Comparison of ENCODE assay signal across 19 cellular contexts in genomic region chr4:146051724-146052396, GRCh38.
DNase-seq lines count a peak whose midpoint lies in the region; ATAC-seq and TF ChIP-seq lines count a peak whose summit lies in the region.
"Had no signal": no experiment of that assay in that cellular context is flagged by ENCODE, and none has a peak within 500 bp of the region (broad histone marks: within the 10 kb centered on the region; RNA-seq: fewer than 3 reads in every experiment).

No MANE protein-coding gene starts in this region.

- no peak overlapping the region for H4K91ac ChIP-seq in trophoblast cell (ENCODE audit: low read depth, low read length)
- H4K91ac ChIP-seq in H9 (ENCODE audit: insufficient read length, low read depth, low read length), result no peak overlapping the region

- H3K27ac ChIP-seq in PC-3 (ENCODE audit: low read length), result no peak overlapping the region
- H3K27ac ChIP-seq in trophoblast cell (ENCODE audit: low read depth, low read length), result no peak overlapping the region
- no peak overlapping the region for H3K27ac ChIP-seq in H9 (ENCODE audit: insufficient read length, low read depth, low read length)
- H3K27ac ChIP-seq: parathyroid adenoma, upper lobe of right lung had no signal

- peak; percentile 30 for DNase-seq in BJ (ENCODE audit: low read depth)
- DNase-seq in PC-3, result peak; percentile 39
- peak; percentile 58 for DNase-seq in epithelial cell of esophagus (ENCODE audit: low read depth)
- peak; percentile 68 to 96 for DNase-seq in trophoblast cell
- no peak for DNase-seq in activated CD4-positive, CD25-positive, alpha-beta regulatory T cell treated with anti-CD3 and anti-CD28 coated beads, Interleukin-2, amount 50 U/mL, for 72 hours
- no peak for DNase-seq in H9
- DNase-seq: activated CD4-positive, CD25-positive, alpha-beta regulatory T cell; C1 segment of cervical spinal cord; cortex of kidney; DND-41; foreskin melanocyte; midbrain; MM.1S; NCI-H2171; stimulated activated CD8-positive, alpha-beta memory T cell treated with anti-CD3 and anti-CD28 coated beads, Interleukin-4, amount 100 ng/mL, for 48 hours; upper lobe of right lung had no signal

- no peaks in the 10 kb centered on the region for H3K79me2 ChIP-seq in PC-3 (ENCODE audit: low read length)
- H3K79me2 ChIP-seq in trophoblast cell (ENCODE audit: control insufficient read depth, insufficient read depth, low read length, poor library complexity), result peaks cover 2% of the 10 kb centered on the region
- H3K79me2 ChIP-seq in H9 (ENCODE audit: insufficient read depth, low read length), result no peaks in the 10 kb centered on the region
- H3K79me2 ChIP-seq: parathyroid adenoma had no signal

- H3K4me3 Mint-ChIP-seq in H9, result no peak overlapping the region

- no peaks in the 10 kb centered on the region for H3K9me3 ChIP-seq in PC-3 (ENCODE audit: low read length)
- H3K9me3 ChIP-seq in trophoblast cell (ENCODE audit: insufficient read depth, low read depth, low read length), result peaks cover 5% of the 10 kb centered on the region
- peaks cover 11% of the 10 kb centered on the region for H3K9me3 ChIP-seq in H9 (ENCODE audit: control insufficient read depth, low read depth, low read length)
- H3K9me3 ChIP-seq: upper lobe of right lung had no signal

- TF ChIP-seq CTCF in BJ (IDR thresholded peaks at IDR 0.05; ENCODE audit: insufficient read depth, low read depth, low read length) (no peak), PC-3 (conservative IDR thresholded peaks at IDR 0.05; ENCODE audit: low read depth, low read length) (no peak), epithelial cell of esophagus (IDR thresholded peaks at IDR 0.05; ENCODE audit: insufficient read depth, low read depth, low read length, missing control alignments) (no peak), H9 (conservative IDR thresholded peaks at IDR 0.05) (no peak)

- H2BK5ac ChIP-seq in trophoblast cell (ENCODE audit: low read depth, low read length, poor library complexity) (no peak overlapping the region), H9 (ENCODE audit: insufficient read length, low read length) (no peak overlapping the region)

- H3K9ac ChIP-seq in PC-3 (ENCODE audit: low read length), result no peak overlapping the region
- no peak overlapping the region for H3K9ac ChIP-seq in trophoblast cell (ENCODE audit: low read length)
- H3K9ac ChIP-seq in H9 (ENCODE audit: extremely low read depth, insufficient read length, low read length), result no peak overlapping the region
- H3K9ac ChIP-seq: parathyroid adenoma had no signal

- H3K9me3 Mint-ChIP-seq in H9, result peaks cover 21% of the 10 kb centered on the region in 2 experiments

- H3K36me3 Mint-ChIP-seq in H9 (ENCODE audit: insufficient read depth in 1 of 3, low read depth in 3 of 3), result peaks cover 8 to 21% (median 20%) of the 10 kb centered on the region in 3 experiments

- H2BK120ac ChIP-seq in trophoblast cell (ENCODE audit: insufficient read depth, low read length, poor library complexity), result no peak overlapping the region
- H2BK120ac ChIP-seq in H9 (ENCODE audit: low read depth, low read length, poor library complexity, severe bottlenecking), result no peak overlapping the region

- H2BK20ac ChIP-seq in H9 (ENCODE audit: low read depth, low read length, poor library complexity, severe bottlenecking), result no peak overlapping the region

- no peak overlapping the region for H3K4me2 ChIP-seq in PC-3 (ENCODE audit: low read length)
- no peak overlapping the region for H3K4me2 ChIP-seq in trophoblast cell (ENCODE audit: low read length)
- H3K4me2 ChIP-seq in H9 (ENCODE audit: insufficient read depth, insufficient read length, low read length), result no peak overlapping the region

- H3F3A ChIP-seq in PC-3 (ENCODE audit: low read length, unreplicated experiment), result no peaks in the 10 kb centered on the region

- H4K20me1 ChIP-seq in PC-3 (ENCODE audit: low read length) (no peaks in the 10 kb centered on the region), H9 (ENCODE audit: control insufficient read depth, insufficient read depth, insufficient read length) (no peaks in the 10 kb centered on the region)

- H4K8ac ChIP-seq in trophoblast cell (ENCODE audit: low read depth, low read length), result no peak overlapping the region
- H4K8ac ChIP-seq in H9 (replicated peaks; ENCODE audit: insufficient read length, low read depth, low read length), result no peak overlapping the region

- H3K27ac Mint-ChIP-seq in H9, result no peak overlapping the region

- H3K4me1 ChIP-seq in PC-3 (ENCODE audit: insufficient read depth, low read length) (0 out of 2 replicates have a peak, but pooled peaks cover 4% of the 10 kb centered on the region), trophoblast cell (ENCODE audit: control insufficient read depth in 1 of 2, insufficient read depth in 2 of 2, low read length in 2 of 2) (peaks cover 4 to 5% of the 10 kb centered on the region in 2 experiments), H9 (ENCODE audit: insufficient read depth, low read length) (no peaks in the 10 kb centered on the region)
- H3K4me1 ChIP-seq: parathyroid adenoma, upper lobe of right lung had no signal

- no CpG with 5 or more reads among the region's 3 CpGs for WGBS in trophoblast cell (ENCODE audit: extremely low coverage, insufficient coverage, insufficient read length)
- WGBS in H9 (ENCODE audit: extremely low coverage, insufficient read length, low lambda C conversion rate), result no CpG with 5 or more reads among the region's 3 CpGs

- no peak overlapping the region for H3K4me3 ChIP-seq in BJ (ENCODE audit: low read depth, low read length)
- no peak overlapping the region for H3K4me3 ChIP-seq in PC-3 (ENCODE audit: low read length)
- H3K4me3 ChIP-seq in epithelial cell of esophagus (ENCODE audit: low read length), result no peak overlapping the region
- H3K4me3 ChIP-seq in trophoblast cell (ENCODE audit: low read depth, low read length), result no peak overlapping the region
- H3K4me3 ChIP-seq: upper lobe of right lung had no signal

- peaks cover 12 to 17% of the 10 kb centered on the region in 2 experiments for H3K4me1 Mint-ChIP-seq in H9

- H3K4ac ChIP-seq in trophoblast cell (ENCODE audit: low read depth, low read length), result no peak overlapping the region
- no peak overlapping the region for H3K4ac ChIP-seq in H9 (ENCODE audit: low read depth, low read length)

- H3K23ac ChIP-seq in trophoblast cell (ENCODE audit: low read length) (no peak overlapping the region), H9 (ENCODE audit: insufficient read length, low read depth, low read length) (no peak overlapping the region)

- POLR2A ChIA-PET in BJ (lab: Charles Lee), result no interaction called here
- POLR2A ChIA-PET in PC-3 (lab: Charles Lee; ENCODE audit: unreplicated experiment), result no interaction called here

- H2AK5ac ChIP-seq in trophoblast cell (ENCODE audit: low read length) (no peak overlapping the region), H9 (ENCODE audit: insufficient read length, low read length) (no peak overlapping the region)

- H2BK12ac ChIP-seq in trophoblast cell (ENCODE audit: low read length) (no peak overlapping the region), H9 (ENCODE audit: insufficient read length, low read depth, low read length) (no peak overlapping the region)

- H3K36me3 ChIP-seq in BJ (ENCODE audit: control insufficient read depth, insufficient read depth, low read length), result no peaks in the 10 kb centered on the region
- H3K36me3 ChIP-seq in PC-3 (ENCODE audit: low read depth, low read length), result no peaks in the 10 kb centered on the region
- H3K36me3 ChIP-seq in trophoblast cell (ENCODE audit: control insufficient read depth in 1 of 2, insufficient read depth in 2 of 2, low read length in 2 of 2), result no peaks in the 10 kb centered on the region
- H3K36me3 ChIP-seq: upper lobe of right lung had no signal

- H2AFZ ChIP-seq in PC-3 (ENCODE audit: low read length) (no peak overlapping the region), trophoblast cell (ENCODE audit: insufficient read depth, low read length, poor library complexity) (no peak overlapping the region), H9 (ENCODE audit: low read length) (no peak overlapping the region)
- H2AFZ ChIP-seq: parathyroid adenoma had no signal

- H3K23me2 ChIP-seq in H9 (ENCODE audit: insufficient read length, low read depth, low read length, poor library complexity, severe bottlenecking), result no peaks in the 10 kb centered on the region

- H4K5ac ChIP-seq in H9 (ENCODE audit: insufficient read length, low read depth, low read length), result no peak overlapping the region

- no peak for ATAC-seq in PC-3
- no peak for ATAC-seq in GM21717 (IDR thresholded peaks at IDR 0.05; ENCODE audit: unreplicated experiment)
- ATAC-seq in HG03095 (IDR thresholded peaks at IDR 0.05; ENCODE audit: unreplicated experiment), result no peak
- ATAC-seq: upper lobe of right lung had no signal

- H3T11ph ChIP-seq in H9 (ENCODE audit: low read length), result no peak overlapping the region

- intact Hi-C loops in PC-3 (cut with micrococcal nuclease), result no loop called here

- H4K12ac ChIP-seq in trophoblast cell (ENCODE audit: low read depth, low read length), result no peak overlapping the region

- peaks cover 3% of the 10 kb centered on the region for H3K27me3 Mint-ChIP-seq in H9 (ENCODE audit: low read depth)

- CTCF ChIA-PET in BJ (lab: Yijun Ruan, JAX) (interaction anchor here (0.8 to 1.2 kb wide), 3 partner anchors 20 to 121 kb away, joined by 3 to 4 read pairs (median 3); no protein-coding TSS in a partner anchor), PC-3 (lab: Charles Lee) (no interaction called here)

- no peaks in the 10 kb centered on the region for H3K27me3 ChIP-seq in BJ (ENCODE audit: control insufficient read depth, insufficient read depth, low read length)
- H3K27me3 ChIP-seq in PC-3 (ENCODE audit: low read length), result peaks cover 17% of the 10 kb centered on the region; the same call in 1 of the 2 replicates
- H3K27me3 ChIP-seq in trophoblast cell (ENCODE audit: insufficient read depth, low read length), result no peaks in the 10 kb centered on the region
- no peaks in the 10 kb centered on the region for H3K27me3 ChIP-seq in H9 (ENCODE audit: insufficient read depth, low read length)
- H3K27me3 ChIP-seq: upper lobe of right lung had no signal

- H2BK15ac ChIP-seq in H9 (ENCODE audit: low read depth, low read length), result no peak overlapping the region

- no peaks in the 10 kb centered on the region for H3K9me2 ChIP-seq in PC-3 (replicated peaks; ENCODE audit: low read length)

- H3K79me1 ChIP-seq in trophoblast cell (ENCODE audit: low read length) (peaks cover 2% of the 10 kb centered on the region), H9 (ENCODE audit: insufficient read depth, low read depth, low read length, poor library complexity, severe bottlenecking) (no peaks in the 10 kb centered on the region)

- no peak overlapping the region for H3K18ac ChIP-seq in trophoblast cell (ENCODE audit: low read length)
- H3K18ac ChIP-seq in H9 (ENCODE audit: insufficient read length, low read depth, low read length), result no peak overlapping the region

- BruUV-seq in PC-3 (replicated peaks; lab: Mats Ljungman, UMichigan), result no TSS peak

- H3K14ac ChIP-seq in trophoblast cell (ENCODE audit: low read length) (no peak overlapping the region), H9 (ENCODE audit: insufficient read depth, low read length) (no peak overlapping the region)

- no peak overlapping the region for H3K56ac ChIP-seq in H9 (ENCODE audit: insufficient read length, low read depth, low read length)

Comparison
In these comparisons a context has a peak if more than half of its experiments do, and no peak if none do; other contexts are left out.
1. DNase-seq: peak in BJ (single experiment), PC-3 (single experiment), epithelial cell of esophagus (single experiment) and trophoblast cell (2 of 2); none in activated CD4-positive, CD25-positive, alpha-beta regulatory T cell treated with anti-CD3 and anti-CD28 coated beads, Interleukin-2, amount 50 U/mL, for 72 hours (single experiment) and H9 (single experiment).